In genomic region chr15:77058468-77058867, GRCh38 we compare ENCODE assay signal across 30 cellular contexts.
"Had no signal": no experiment of that assay in that cellular context is flagged by ENCODE, and none has a peak within 500 bp of the region (broad histone marks: within the 10 kb centered on the region; RNA-seq: fewer than 3 reads in every experiment).

No MANE protein-coding gene starts in this region.

- H3K27ac ChIP-seq: colonic mucosa, epithelial cell of prostate, gastroesophageal sphincter, heart left ventricle, lower lobe of right lung, prostate gland, skin epidermis, spleen, suprapubic skin, transverse colon, upper lobe of right lung, uterus had no signal

- H3K4me1 ChIP-seq: prostate gland had no signal

- DNase-seq: colonic mucosa; effector CD8-positive, alpha-beta T cell; endodermal cell; foreskin fibroblast; heart left ventricle; hypothalamus; immature natural killer cell; islet precursor cell; kidney glomerular epithelial cell; left colon; left ventricle myocardium superior; lower lobe of right lung; mucosa of descending colon; naive thymus-derived CD4-positive, alpha-beta T cell; nucleus accumbens; right cardiac atrium; spleen; stimulated activated naive CD4-positive, alpha-beta T cell; transverse colon; upper lobe of right lung; uterus had no signal

- H3K4me3 ChIP-seq: colonic mucosa, gastroesophageal sphincter, heart left ventricle, lower lobe of right lung, mucosa of descending colon, prostate gland, skin epidermis, spleen, suprapubic skin, transverse colon, upper lobe of right lung, uterus had no signal

- H3K27ac Mint-ChIP-seq: dendritic cell treated with granulocyte-macrophage colony-stimulating factor and Interleukin-4, amounts not matched to agents 40 ng/mL and 50 ng/mL, for 4 days; endodermal cell had no signal

- H3K27me3 Mint-ChIP-seq: central memory CD8-positive, alpha-beta T cell; dendritic cell treated with granulocyte-macrophage colony-stimulating factor and Interleukin-4, amounts not matched to agents 40 ng/mL and 50 ng/mL, for 4 days; naive thymus-derived CD4-positive, alpha-beta T cell had no signal

- H3K9me3 ChIP-seq: colonic mucosa, gastroesophageal sphincter, heart left ventricle, lower lobe of right lung, mucosa of descending colon, prostate gland, spleen, suprapubic skin, transverse colon, upper lobe of right lung, uterus had no signal

- H3K27me3 ChIP-seq: colonic mucosa, gastroesophageal sphincter, heart left ventricle, spleen, suprapubic skin, transverse colon, upper lobe of right lung, uterus had no signal

- H3K9me3 Mint-ChIP-seq: central memory CD8-positive, alpha-beta T cell; dendritic cell treated with granulocyte-macrophage colony-stimulating factor and Interleukin-4, amounts not matched to agents 40 ng/mL and 50 ng/mL, for 4 days; endodermal cell; immature natural killer cell; naive thymus-derived CD4-positive, alpha-beta T cell; nephron had no signal

- H3K4me3 Mint-ChIP-seq: central memory CD8-positive, alpha-beta T cell; dendritic cell treated with granulocyte-macrophage colony-stimulating factor and Interleukin-4, amounts not matched to agents 40 ng/mL and 50 ng/mL, for 4 days; endodermal cell; immature natural killer cell; naive thymus-derived CD4-positive, alpha-beta T cell; nephron had no signal

- ATAC-seq: esophagus mucosa; gastroesophageal sphincter; heart left ventricle; left colon; left ventricle myocardium superior; lower lobe of right lung; mucosa of descending colon; naive thymus-derived CD4-positive, alpha-beta T cell; right cardiac atrium; upper lobe of right lung had no signal

- H3K36me3 ChIP-seq: colonic mucosa, lower lobe of right lung, prostate gland, transverse colon, upper lobe of right lung, uterus had no signal
